Comparison of ENCODE assay signal across 1 cellular context in genomic region chr14:24105609-24106256, GRCh38.
TF ChIP-seq lines count a peak whose summit lies in the region.

No MANE protein-coding gene starts in this region.

TF ChIP-seq in HEK293, 187 proteins besides CTCF, POLR2A, EP300 and RAD21:
- TF ChIP-seq PRDM10 (tag by site-specific recombination; IDR thresholded peaks at IDR 0.05): peak; percentile 28; the same call in 1 of the 2 replicates
TF ChIP-seq in HEK293: peak in this region for 1; not testable (repeated sequence) for 186.
